9 cellular contexts compared by ENCODE assay signal in the genomic region with DNA sequence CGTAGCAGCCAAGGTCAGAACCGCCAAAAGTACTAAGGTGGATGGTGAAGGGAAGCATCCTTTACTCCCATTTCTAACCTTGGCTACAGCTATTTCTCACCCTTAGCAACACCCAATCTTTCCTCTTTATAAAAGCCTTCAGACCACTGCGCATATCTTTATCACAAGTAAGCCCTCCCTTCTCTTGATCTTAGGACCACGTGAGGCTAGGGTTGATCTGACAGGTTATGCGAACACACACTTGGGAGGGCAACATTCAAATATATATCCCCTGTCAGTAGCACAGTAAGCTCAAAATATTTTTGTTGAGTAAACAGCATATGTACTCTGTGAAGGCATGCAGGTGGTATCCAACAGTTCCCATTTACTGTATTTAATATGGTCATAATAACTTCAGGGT. TPM values are rescaled to one million over a fixed set of nuclear protein-coding genes. Genes with fewer than 3 reads are reported as not detected.
A peak's percentile ranks its signal among the peaks of the same experiment; 100 is the strongest.
DNase-seq lines count a peak whose midpoint lies in the region; ATAC-seq and TF ChIP-seq lines count a peak whose summit lies in the region.
"Had no signal": no experiment of that assay in that cellular context is flagged by ENCODE, and none has a peak within 500 bp of the region (broad histone marks: within the 10 kb centered on the region; RNA-seq: fewer than 3 reads in every experiment).

No MANE protein-coding gene starts in this region.

- DNase-seq in activated CD4-positive, alpha-beta T cell treated with anti-CD3 and anti-CD28 coated beads, Interleukin-2, amount 10 ng/mL, durations not matched to agents 24 days and 14 days, result peak; percentile 60
- no peak for DNase-seq in activated CD4-positive, alpha-beta T cell treated with anti-CD3 and anti-CD28 coated beads, Interleukin-2, amount 50 U/mL, for 4 hours
- no peak for DNase-seq in activated CD4-positive, alpha-beta memory T cell treated with anti-CD3 and anti-CD28 coated beads, Interleukin-2, amount 10 ng/mL, durations not matched to agents 7 days and 5 days
- DNase-seq in immature natural killer cell (no peak), suprapubic skin (ENCODE audit: low spot score in 2 of 2) (no peak)
- DNase-seq: mucosa of descending colon had no signal

- TF ChIP-seq EP300 in suprapubic skin (IDR thresholded peaks at IDR 0.05), result no peak

- WGBS in suprapubic skin, result 85% methylated on average over 5 of the region's 5 CpGs

- H3K4me3 Mint-ChIP-seq in activated CD4-positive, alpha-beta T cell treated with anti-CD3 and anti-CD28 coated beads, Interleukin-2, amount 10 ng/mL, durations not matched to agents 24 days and 14 days, result peak overlapping the region; percentile 88
- H3K4me3 Mint-ChIP-seq in activated CD4-positive, alpha-beta memory T cell treated with anti-CD3 and anti-CD28 coated beads, Interleukin-2, amount 10 ng/mL, durations not matched to agents 7 days and 5 days, result peak overlapping the region; percentile 78
- peak overlapping the region; percentile 89 to 93 (median 91) for H3K4me3 Mint-ChIP-seq in immature natural killer cell

- CTCF ChIA-PET in activated CD4-positive, alpha-beta memory T cell treated with anti-CD3 and anti-CD28 coated beads, Interleukin-2, amount 10 ng/mL, durations not matched to agents 7 days and 5 days (lab: Charles Lee), result interaction anchor here (1.8 to 4.4 kb wide), 6 partner anchors 38 to 476 kb away, joined by 3 to 23 read pairs (median 10); no protein-coding TSS in a partner anchor

- peaks cover 42% of the 10 kb centered on the region for H3K4me1 Mint-ChIP-seq in activated CD4-positive, alpha-beta T cell treated with anti-CD3 and anti-CD28 coated beads, Interleukin-2, amount 10 ng/mL, durations not matched to agents 24 days and 14 days
- peaks cover 54% of the 10 kb centered on the region for H3K4me1 Mint-ChIP-seq in activated CD4-positive, alpha-beta memory T cell treated with anti-CD3 and anti-CD28 coated beads, Interleukin-2, amount 10 ng/mL, durations not matched to agents 7 days and 5 days
- peaks cover 24 to 30% of the 10 kb centered on the region in 2 donors for H3K4me1 Mint-ChIP-seq in immature natural killer cell

- H3K27ac ChIP-seq in suprapubic skin, result peak overlapping the region; percentile 98

- H3K9me3 ChIP-seq in suprapubic skin, result no peaks in the 10 kb centered on the region
- H3K9me3 ChIP-seq: mucosa of descending colon had no signal

- intact Hi-C loops in activated CD4-positive, alpha-beta T cell treated with anti-CD3 and anti-CD28 coated beads, Interleukin-2, amount 10 ng/mL, durations not matched to agents 24 days and 14 days (cut with micrococcal nuclease), result loop anchor here (5.0 to 10.0 kb wide), 4 partner anchors 39 to 1209 kb away; a partner anchor contains a TSS

- no peaks in the 10 kb centered on the region for H3K36me3 Mint-ChIP-seq in activated CD4-positive, alpha-beta T cell treated with anti-CD3 and anti-CD28 coated beads, Interleukin-2, amount 10 ng/mL, durations not matched to agents 24 days and 14 days (ENCODE audit: low read depth)
- peaks cover 5% of the 10 kb centered on the region for H3K36me3 Mint-ChIP-seq in activated CD4-positive, alpha-beta memory T cell treated with anti-CD3 and anti-CD28 coated beads, Interleukin-2, amount 10 ng/mL, durations not matched to agents 7 days and 5 days (ENCODE audit: low read depth)
- H3K36me3 Mint-ChIP-seq in immature natural killer cell, result no peaks in the 10 kb centered on the region

- H3K9me3 Mint-ChIP-seq in activated CD4-positive, alpha-beta T cell treated with anti-CD3 and anti-CD28 coated beads, Interleukin-2, amount 10 ng/mL, durations not matched to agents 24 days and 14 days, result no peaks in the 10 kb centered on the region
- H3K9me3 Mint-ChIP-seq in activated CD4-positive, alpha-beta memory T cell treated with anti-CD3 and anti-CD28 coated beads, Interleukin-2, amount 10 ng/mL, durations not matched to agents 7 days and 5 days, result no peaks in the 10 kb centered on the region
- H3K9me3 Mint-ChIP-seq in immature natural killer cell, result no peaks in the 10 kb centered on the region

- POLR2A ChIA-PET in activated CD4-positive, alpha-beta memory T cell treated with anti-CD3 and anti-CD28 coated beads, Interleukin-2, amount 10 ng/mL, durations not matched to agents 7 days and 5 days (lab: Charles Lee), result interaction anchor here (0.8 to 3.3 kb wide), 8 partner anchors 9 to 1050 kb away, joined by 3 to 26 read pairs (median 10); a partner anchor contains a TSS

- peak overlapping the region; percentile 91 for H3K27ac Mint-ChIP-seq in activated CD4-positive, alpha-beta T cell treated with anti-CD3 and anti-CD28 coated beads, Interleukin-2, amount 10 ng/mL, durations not matched to agents 24 days and 14 days
- peak overlapping the region; percentile 89 for H3K27ac Mint-ChIP-seq in activated CD4-positive, alpha-beta memory T cell treated with anti-CD3 and anti-CD28 coated beads, Interleukin-2, amount 10 ng/mL, durations not matched to agents 7 days and 5 days
- H3K27ac Mint-ChIP-seq in immature natural killer cell, result peak overlapping the region; percentile 87 to 95 (median 93)

- H3K4me3 ChIP-seq in suprapubic skin, result peak overlapping the region; percentile 95

- no peaks in the 10 kb centered on the region for H3K27me3 ChIP-seq in suprapubic skin

- ATAC-seq in HG02938 (IDR thresholded peaks at IDR 0.05; ENCODE audit: unreplicated experiment) (no peak), GM21737 (IDR thresholded peaks at IDR 0.05; ENCODE audit: unreplicated experiment) (no peak), GM21576 (IDR thresholded peaks at IDR 0.05; ENCODE audit: unreplicated experiment) (no peak)

- H3K27me3 Mint-ChIP-seq in activated CD4-positive, alpha-beta T cell treated with anti-CD3 and anti-CD28 coated beads, Interleukin-2, amount 10 ng/mL, durations not matched to agents 24 days and 14 days, result no peaks in the 10 kb centered on the region
- no peaks in the 10 kb centered on the region for H3K27me3 Mint-ChIP-seq in activated CD4-positive, alpha-beta memory T cell treated with anti-CD3 and anti-CD28 coated beads, Interleukin-2, amount 10 ng/mL, durations not matched to agents 7 days and 5 days
- peaks cover 0 to 7% (median 0%) of the 10 kb centered on the region in 3 donors for H3K27me3 Mint-ChIP-seq in immature natural killer cell (ENCODE audit: low read depth in 3 of 3)

- TF ChIP-seq POLR2A in suprapubic skin (IDR thresholded peaks at IDR 0.05), result no peak

- no peaks in the 10 kb centered on the region for H3K36me3 ChIP-seq in suprapubic skin

- no peak for TF ChIP-seq CTCF in suprapubic skin (IDR thresholded peaks at IDR 0.05)

- H3K4me1 ChIP-seq in suprapubic skin, result peaks cover 23% of the 10 kb centered on the region

RNA-seq across cellular contexts. Expression of a gene that starts 1.5 kb away (rescaled TPM):
- 11.5 and 12.4 TPM in 2 replicates for total RNA-seq in activated CD4-positive, alpha-beta T cell treated with anti-CD3 and anti-CD28 coated beads, Interleukin-2, amount 10 ng/mL, durations not matched to agents 24 days and 14 days
- total RNA-seq in activated CD4-positive, alpha-beta memory T cell treated with anti-CD3 and anti-CD28 coated beads, Interleukin-2, amount 10 ng/mL, durations not matched to agents 7 days and 5 days, result 10 to 100 TPM; 10.5 to 11.1 TPM
- polyA plus RNA-seq in immature natural killer cell, result 10 to 100 TPM in 1 of 3 donors, 1 to 10 TPM in 2; 5.3 to 11.9 (median 6.2) TPM
- total RNA-seq in suprapubic skin, result 1 to 10 TPM; 3.1 to 5.1 (median 3.4) TPM
